ENCODE assay signal across 1 cellular context in the genomic region with DNA sequence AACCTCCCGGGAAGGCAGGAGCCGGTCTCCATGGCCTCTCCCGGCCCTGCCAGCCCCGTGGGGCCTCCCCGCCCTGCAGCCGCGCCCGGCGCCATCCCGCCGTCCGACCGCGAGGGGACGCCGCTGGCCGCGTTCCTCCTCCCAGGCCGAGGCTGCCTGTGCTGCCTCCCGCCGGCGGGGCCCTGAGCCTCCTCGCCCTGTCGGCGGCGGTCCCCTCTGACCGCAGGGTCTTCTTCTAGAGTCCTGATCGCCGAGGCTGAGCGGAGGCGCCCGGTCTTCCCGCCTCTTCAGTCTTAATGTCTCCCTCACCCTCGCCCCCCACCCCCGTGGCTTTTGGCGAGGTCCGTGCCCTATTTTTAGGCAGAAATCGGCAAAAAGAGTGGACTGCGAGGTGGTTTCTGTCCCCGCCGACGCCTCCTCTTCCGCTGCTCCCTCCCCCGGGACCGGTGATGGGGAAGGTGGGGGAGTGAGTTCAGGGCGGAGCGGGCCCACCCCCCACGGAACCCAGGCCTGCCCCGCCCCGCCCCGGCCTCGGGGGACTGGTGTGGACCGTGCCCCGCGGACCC.
TF ChIP-seq lines count a peak whose summit lies in the region.

No MANE protein-coding gene starts in this region.

TF ChIP-seq in GM12878, 131 proteins besides CTCF, POLR2A, EP300 and RAD21:
- TF ChIP-seq IKZF1 (conservative IDR thresholded peaks at IDR 0.05) (peak; percentile 77), MEF2A (IDR thresholded peaks at IDR 0.05; ENCODE audit: insufficient read depth, low read depth, low read length) (0 out of 2 replicates have a peak, but pooled peaks have one; percentile 29), NR2F1 (conservative IDR thresholded peaks at IDR 0.05) (peak; percentile 47; the same call in 1 of the 2 replicates), ZSCAN29 (IDR thresholded peaks at IDR 0.05) (0 out of 2 replicates have a peak, but pooled peaks have one; percentile 21), MEF2B (IDR thresholded peaks at IDR 0.05; ENCODE audit: partially characterized antibody, poor library complexity, severe bottlenecking) (peak; percentile 83), FOXK2 (IDR thresholded peaks at IDR 0.05) (no peak), TCF12 (IDR thresholded peaks at IDR 0.05; ENCODE audit: low read depth, low read length) (no peak), LARP7 (IDR thresholded peaks at IDR 0.05) (peak; percentile 85), YY1 (IDR thresholded peaks at IDR 0.05; ENCODE audit: low read depth, low read length) (peak; percentile 68), SMC3 (IDR thresholded peaks at IDR 0.05; ENCODE audit: borderline replicate concordance, low read length) (peak; percentile 37), ATF2 (IDR thresholded peaks at IDR 0.05; ENCODE audit: low read length) (no peak), BACH1 (IDR thresholded peaks at IDR 0.05; ENCODE audit: borderline replicate concordance) (peak; percentile 51; the same call in 1 of the 2 replicates), SMARCA5 (IDR thresholded peaks at IDR 0.05) (peak; percentile 93), BHLHE40 (IDR thresholded peaks at IDR 0.05; ENCODE audit: borderline replicate concordance in 1 of 2, low read depth in 2 of 2, low read length in 1 of 2) (peak in 1 of 2 experiments; percentile 37; a peak in 1 of 4 replicates), DPF2 (IDR thresholded peaks at IDR 0.05) (peak; percentile 57), KLF5 (IDR thresholded peaks at IDR 0.05; ENCODE audit: partially characterized antibody) (peak; percentile 30), RELA (IDR thresholded peaks at IDR 0.05; ENCODE audit: borderline replicate concordance, partially characterized antibody) (peak; percentile 52), ATF3 (IDR thresholded peaks at IDR 0.05; ENCODE audit: borderline replicate concordance, extremely low read depth, low read depth, low read length) (no peak), RUNX3 (IDR thresholded peaks at IDR 0.05; ENCODE audit: low read length) (peak; percentile 71), TARDBP (IDR thresholded peaks at IDR 0.05; ENCODE audit: borderline replicate concordance) (no peak), GATAD2B (conservative IDR thresholded peaks at IDR 0.05; ENCODE audit: low read depth) (peak; percentile 80), ZNF384 (IDR thresholded peaks at IDR 0.05; ENCODE audit: borderline replicate concordance, low read depth, low read length) (no peak), EGR1 (IDR thresholded peaks at IDR 0.05; ENCODE audit: borderline replicate concordance in 1 of 2, low read depth in 2 of 2, low read length in 2 of 2) (peak in 1 of 2 experiments; percentile 72; a peak in 1 of 3 replicates), SP1 (IDR thresholded peaks at IDR 0.05; ENCODE audit: low read depth, low read length) (no peak), RB1 (IDR thresholded peaks at IDR 0.05; ENCODE audit: borderline replicate concordance) (peak; percentile 54; the same call in 1 of the 2 replicates), ATF7 (IDR thresholded peaks at IDR 0.05; ENCODE audit: low read depth) (no peak)
- TF ChIP-seq, protein P1, sequence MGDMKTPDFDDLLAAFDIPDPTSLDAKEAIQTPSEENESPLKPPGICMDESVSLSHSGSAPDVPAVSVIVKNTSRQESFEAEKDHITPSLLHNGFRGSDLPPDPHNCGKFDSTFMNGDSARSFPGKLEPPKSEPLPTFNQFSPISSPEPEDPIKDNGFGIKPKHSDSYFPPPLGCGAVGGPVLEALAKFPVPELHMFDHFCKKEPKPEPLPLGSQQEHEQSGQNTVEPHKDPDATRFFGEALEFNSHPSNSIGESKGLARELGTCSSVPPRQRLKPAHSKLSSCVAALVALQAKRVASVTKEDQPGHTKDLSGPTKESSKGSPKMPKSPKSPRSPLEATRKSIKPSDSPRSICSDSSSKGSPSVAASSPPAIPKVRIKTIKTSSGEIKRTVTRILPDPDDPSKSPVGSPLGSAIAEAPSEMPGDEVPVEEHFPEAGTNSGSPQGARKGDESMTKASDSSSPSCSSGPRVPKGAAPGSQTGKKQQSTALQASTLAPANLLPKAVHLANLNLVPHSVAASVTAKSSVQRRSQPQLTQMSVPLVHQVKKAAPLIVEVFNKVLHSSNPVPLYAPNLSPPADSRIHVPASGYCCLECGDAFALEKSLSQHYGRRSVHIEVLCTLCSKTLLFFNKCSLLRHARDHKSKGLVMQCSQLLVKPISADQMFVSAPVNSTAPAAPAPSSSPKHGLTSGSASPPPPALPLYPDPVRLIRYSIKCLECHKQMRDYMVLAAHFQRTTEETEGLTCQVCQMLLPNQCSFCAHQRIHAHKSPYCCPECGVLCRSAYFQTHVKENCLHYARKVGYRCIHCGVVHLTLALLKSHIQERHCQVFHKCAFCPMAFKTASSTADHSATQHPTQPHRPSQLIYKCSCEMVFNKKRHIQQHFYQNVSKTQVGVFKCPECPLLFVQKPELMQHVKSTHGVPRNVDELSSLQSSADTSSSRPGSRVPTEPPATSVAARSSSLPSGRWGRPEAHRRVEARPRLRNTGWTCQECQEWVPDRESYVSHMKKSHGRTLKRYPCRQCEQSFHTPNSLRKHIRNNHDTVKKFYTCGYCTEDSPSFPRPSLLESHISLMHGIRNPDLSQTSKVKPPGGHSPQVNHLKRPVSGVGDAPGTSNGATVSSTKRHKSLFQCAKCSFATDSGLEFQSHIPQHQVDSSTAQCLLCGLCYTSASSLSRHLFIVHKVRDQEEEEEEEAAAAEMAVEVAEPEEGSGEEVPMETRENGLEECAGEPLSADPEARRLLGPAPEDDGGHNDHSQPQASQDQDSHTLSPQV (IDR thresholded peaks at IDR 0.05) = peak; percentile 62; the same call in 1 of the 2 replicates
- TF ChIP-seq, protein P2, sequence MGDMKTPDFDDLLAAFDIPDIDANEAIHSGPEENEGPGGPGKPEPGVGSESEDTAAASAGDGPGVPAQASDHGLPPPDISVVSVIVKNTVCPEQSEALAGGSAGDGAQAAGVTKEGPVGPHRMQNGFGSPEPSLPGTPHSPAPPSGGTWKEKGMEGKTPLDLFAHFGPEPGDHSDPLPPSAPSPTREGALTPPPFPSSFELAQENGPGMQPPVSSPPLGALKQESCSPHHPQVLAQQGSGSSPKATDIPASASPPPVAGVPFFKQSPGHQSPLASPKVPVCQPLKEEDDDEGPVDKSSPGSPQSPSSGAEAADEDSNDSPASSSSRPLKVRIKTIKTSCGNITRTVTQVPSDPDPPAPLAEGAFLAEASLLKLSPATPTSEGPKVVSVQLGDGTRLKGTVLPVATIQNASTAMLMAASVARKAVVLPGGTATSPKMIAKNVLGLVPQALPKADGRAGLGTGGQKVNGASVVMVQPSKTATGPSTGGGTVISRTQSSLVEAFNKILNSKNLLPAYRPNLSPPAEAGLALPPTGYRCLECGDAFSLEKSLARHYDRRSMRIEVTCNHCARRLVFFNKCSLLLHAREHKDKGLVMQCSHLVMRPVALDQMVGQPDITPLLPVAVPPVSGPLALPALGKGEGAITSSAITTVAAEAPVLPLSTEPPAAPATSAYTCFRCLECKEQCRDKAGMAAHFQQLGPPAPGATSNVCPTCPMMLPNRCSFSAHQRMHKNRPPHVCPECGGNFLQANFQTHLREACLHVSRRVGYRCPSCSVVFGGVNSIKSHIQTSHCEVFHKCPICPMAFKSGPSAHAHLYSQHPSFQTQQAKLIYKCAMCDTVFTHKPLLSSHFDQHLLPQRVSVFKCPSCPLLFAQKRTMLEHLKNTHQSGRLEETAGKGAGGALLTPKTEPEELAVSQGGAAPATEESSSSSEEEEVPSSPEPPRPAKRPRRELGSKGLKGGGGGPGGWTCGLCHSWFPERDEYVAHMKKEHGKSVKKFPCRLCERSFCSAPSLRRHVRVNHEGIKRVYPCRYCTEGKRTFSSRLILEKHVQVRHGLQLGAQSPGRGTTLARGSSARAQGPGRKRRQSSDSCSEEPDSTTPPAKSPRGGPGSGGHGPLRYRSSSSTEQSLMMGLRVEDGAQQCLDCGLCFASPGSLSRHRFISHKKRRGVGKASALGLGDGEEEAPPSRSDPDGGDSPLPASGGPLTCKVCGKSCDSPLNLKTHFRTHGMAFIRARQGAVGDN (IDR thresholded peaks at IDR 0.05) = 0 out of 2 replicates have a peak, but pooled peaks have one; percentile 16
- TF ChIP-seq, protein P3, sequence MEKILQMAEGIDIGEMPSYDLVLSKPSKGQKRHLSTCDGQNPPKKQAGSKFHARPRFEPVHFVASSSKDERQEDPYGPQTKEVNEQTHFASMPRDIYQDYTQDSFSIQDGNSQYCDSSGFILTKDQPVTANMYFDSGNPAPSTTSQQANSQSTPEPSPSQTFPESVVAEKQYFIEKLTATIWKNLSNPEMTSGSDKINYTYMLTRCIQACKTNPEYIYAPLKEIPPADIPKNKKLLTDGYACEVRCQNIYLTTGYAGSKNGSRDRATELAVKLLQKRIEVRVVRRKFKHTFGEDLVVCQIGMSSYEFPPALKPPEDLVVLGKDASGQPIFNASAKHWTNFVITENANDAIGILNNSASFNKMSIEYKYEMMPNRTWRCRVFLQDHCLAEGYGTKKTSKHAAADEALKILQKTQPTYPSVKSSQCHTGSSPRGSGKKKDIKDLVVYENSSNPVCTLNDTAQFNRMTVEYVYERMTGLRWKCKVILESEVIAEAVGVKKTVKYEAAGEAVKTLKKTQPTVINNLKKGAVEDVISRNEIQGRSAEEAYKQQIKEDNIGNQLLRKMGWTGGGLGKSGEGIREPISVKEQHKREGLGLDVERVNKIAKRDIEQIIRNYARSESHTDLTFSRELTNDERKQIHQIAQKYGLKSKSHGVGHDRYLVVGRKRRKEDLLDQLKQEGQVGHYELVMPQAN (conservative IDR thresholded peaks at IDR 0.05) = 0 out of 2 replicates have a peak, but pooled peaks have one; percentile 67
